ENCODE assay signal across 23 cellular contexts in genomic region chr13:110369400-110369799, GRCh38.
"Had no signal": no experiment of that assay in that cellular context is flagged by ENCODE, and none has a peak within 500 bp of the region (broad histone marks: within the 10 kb centered on the region; RNA-seq: fewer than 3 reads in every experiment).

No MANE protein-coding gene starts in this region.

- H3K4me1 ChIP-seq: suprapubic skin had no signal

- H3K9me3 ChIP-seq: mucosa of descending colon, right atrium auricular region, suprapubic skin had no signal

- DNase-seq: activated CD4-positive, alpha-beta T cell treated with anti-CD3 and anti-CD28 coated beads, Interleukin-2, amount 10 ng/mL, durations not matched to agents 24 days and 14 days; activated CD4-positive, CD25-positive, alpha-beta regulatory T cell; activated CD8-positive, alpha-beta memory T cell treated with anti-CD3 and anti-CD28 coated beads, Interleukin-2, amount 50 U/mL, for 4 hours; activated CD8-positive, alpha-beta T cell treated with anti-CD3 and anti-CD28 coated beads, Interleukin-2, amount 10 ng/mL, durations not matched to agents 7 days and 5 days; activated gamma-delta T cell; activated T-cell treated with anti-CD3 and anti-CD28 coated beads, Interleukin-2, amount 50 U/mL, for 48 hours; dermis blood vessel endothelial cell; effector memory CD8-positive, alpha-beta T cell; mammary epithelial cell; mucosa of descending colon; naive thymus-derived CD8-positive, alpha-beta T cell; stimulated activated CD4-positive, alpha-beta T cell treated with anti-CD3 and anti-CD28 coated beads, Interleukin-4, amount 100 ng/mL, for 24 hours; stimulated activated naive CD4-positive, alpha-beta T cell treated with Interleukin-2 at 50 U/mL for 16 hours; T-helper 17 cell had no signal

- H3K36me3 Mint-ChIP-seq: activated naive CD4-positive, alpha-beta T cell treated with anti-CD3 and anti-CD28 coated beads, Interleukin-2, amount 50 U/mL, for 72 hours; naive thymus-derived CD8-positive, alpha-beta T cell had no signal

- H2AFZ ChIP-seq: hepatocyte had no signal

- H3K27ac Mint-ChIP-seq: activated CD4-positive, alpha-beta T cell treated with anti-CD3 and anti-CD28 coated beads, Interleukin-2, amount 10 ng/mL, durations not matched to agents 24 days and 14 days; activated CD8-positive, alpha-beta T cell treated with anti-CD3 and anti-CD28 coated beads, Interleukin-2, amount 10 ng/mL, durations not matched to agents 7 days and 5 days; activated naive CD4-positive, alpha-beta T cell treated with anti-CD3 and anti-CD28 coated beads, Interleukin-2, amount 50 U/mL, for 72 hours; effector memory CD8-positive, alpha-beta T cell; type B pancreatic cell had no signal

- H3K4me3 ChIP-seq: hepatocyte, mucosa of descending colon, right atrium auricular region, skin epidermis, suprapubic skin had no signal

- H3K4me1 Mint-ChIP-seq: activated CD4-positive, alpha-beta T cell treated with anti-CD3 and anti-CD28 coated beads, Interleukin-2, amount 10 ng/mL, durations not matched to agents 24 days and 14 days; central memory CD8-positive, alpha-beta T cell; naive thymus-derived CD8-positive, alpha-beta T cell had no signal

- H3K27me3 ChIP-seq: hepatocyte, right atrium auricular region had no signal

- H3K36me3 ChIP-seq: right atrium auricular region, suprapubic skin had no signal

- H3K4me2 ChIP-seq: hepatocyte had no signal

- H3K27ac ChIP-seq: epithelial cell of prostate, hepatocyte, right atrium auricular region, skin epidermis, suprapubic skin had no signal

- H3K27me3 Mint-ChIP-seq: brain, type B pancreatic cell had no signal

- H3K9me3 Mint-ChIP-seq: activated CD4-positive, alpha-beta T cell treated with anti-CD3 and anti-CD28 coated beads, Interleukin-2, amount 10 ng/mL, durations not matched to agents 24 days and 14 days; activated naive CD4-positive, alpha-beta T cell treated with anti-CD3 and anti-CD28 coated beads, Interleukin-2, amount 50 U/mL, for 72 hours; brain; central memory CD8-positive, alpha-beta T cell; effector memory CD8-positive, alpha-beta T cell; naive thymus-derived CD8-positive, alpha-beta T cell had no signal

- H3K4me3 Mint-ChIP-seq: activated CD4-positive, alpha-beta T cell treated with anti-CD3 and anti-CD28 coated beads, Interleukin-2, amount 10 ng/mL, durations not matched to agents 24 days and 14 days; activated CD8-positive, alpha-beta T cell treated with anti-CD3 and anti-CD28 coated beads, Interleukin-2, amount 10 ng/mL, durations not matched to agents 7 days and 5 days; brain; central memory CD8-positive, alpha-beta T cell; effector memory CD8-positive, alpha-beta T cell; naive thymus-derived CD8-positive, alpha-beta T cell; T-helper 17 cell; type B pancreatic cell had no signal
